In genomic region chr9:109574061-109574882, GRCh38 we compare ENCODE assay signal across 8 cellular contexts.
DNase-seq lines count a peak whose midpoint lies in the region; ATAC-seq and TF ChIP-seq lines count a peak whose summit lies in the region.

No MANE protein-coding gene starts in this region.

- ATAC-seq in GM21723 (IDR thresholded peaks at IDR 0.05; ENCODE audit: unreplicated experiment) (peak; percentile 75), foreskin keratinocyte (peak; percentile 65), GM21526 (IDR thresholded peaks at IDR 0.05; ENCODE audit: low FRiP score, unreplicated experiment) (no peak), GM18511 (IDR thresholded peaks at IDR 0.05; ENCODE audit: unreplicated experiment) (no peak)

- no peak overlapping the region for H3K27ac ChIP-seq in foreskin keratinocyte
- no peak overlapping the region for H3K27ac ChIP-seq in prostate gland

- no peak for TF ChIP-seq POLR2A in prostate gland (IDR thresholded peaks at IDR 0.05)

- 10% methylated on average over 2 of the region's 2 CpGs for WGBS in prostate gland

- TF ChIP-seq CTCF in foreskin keratinocyte (conservative IDR thresholded peaks at IDR 0.05) (peak; percentile 89), prostate gland (IDR thresholded peaks at IDR 0.05) (peak; percentile 45 to 78 (median 69))

- no peak overlapping the region for H3K4me3 ChIP-seq in prostate gland

- no peaks in the 10 kb centered on the region for H3K9me3 ChIP-seq in prostate gland

- no peaks in the 10 kb centered on the region for H3K36me3 ChIP-seq in prostate gland

- DNase-seq in DMS153 treated with DMSO at 0.1 percent for 48 hours (lab: John Stamatoyannopoulos, UW; ENCODE audit: unreplicated experiment) (peak; percentile 72), NCI-H146 treated with DMSO at 0.1 percent for 48 hours (lab: John Stamatoyannopoulos, UW; ENCODE audit: unreplicated experiment) (peak; percentile 1), SW480 (ENCODE audit: low spot score) (peak; percentile 62), foreskin keratinocyte (peak in 1 of 2 donors; percentile 48), prostate gland (ENCODE audit: low spot score) (peak; percentile 33)

- H3K4me1 ChIP-seq in foreskin keratinocyte (no peaks in the 10 kb centered on the region), prostate gland (replicated peaks) (no peaks in the 10 kb centered on the region)

- intact Hi-C loops in prostate gland (cut with DNase I), result loop anchor here (2.0 to 5.0 kb wide), 4 partner anchors 243 to 643 kb away; no protein-coding TSS in a partner anchor

- H3K27me3 ChIP-seq in foreskin keratinocyte (no peaks in the 10 kb centered on the region), prostate gland (replicated peaks; ENCODE audit: insufficient read depth) (no peaks in the 10 kb centered on the region)

Comparison
In these comparisons a context has a peak if more than half of its experiments do, and no peak if none do; other contexts are left out.
1. ATAC-seq: peak in GM21723 (single experiment) and foreskin keratinocyte (single experiment); none in GM21526 (single experiment) and GM18511 (single experiment).